Comparison of ENCODE assay signal across 1 cellular context in genomic region chr12:102052192-102053061, GRCh38.
TF ChIP-seq lines count a peak whose summit lies in the region.

No MANE protein-coding gene starts in this region.

TF ChIP-seq in WTC11, 78 proteins besides CTCF, POLR2A, EP300 and RAD21 (continued from another document):
- TF ChIP-seq ZNF532 (CRISPR knock-in tag; IDR thresholded peaks at IDR 0.05; ENCODE audit: borderline replicate concordance) (no peak), GTF2I (CRISPR knock-in tag; conservative IDR thresholded peaks at IDR 0.05) (no peak), CREB1 (CRISPR knock-in tag; IDR thresholded peaks at IDR 0.05) (no peak)
